In genomic region chr4:172105918-172106317, GRCh38 we compare ENCODE assay signal across 29 cellular contexts.
"Had no signal": no experiment of that assay in that cellular context is flagged by ENCODE, and none has a peak within 500 bp of the region (broad histone marks: within the 10 kb centered on the region; RNA-seq: fewer than 3 reads in every experiment).

No MANE protein-coding gene starts in this region.

- H2AFZ ChIP-seq: parathyroid adenoma had no signal

- DNase-seq: naive thymus-derived CD8-positive, alpha-beta T cell; nephron progenitor cell; nucleus accumbens; ovary; posterior cingulate gyrus; psoas muscle; right cardiac atrium; right lobe of liver; sigmoid colon; spleen; stimulated activated CD4-positive, alpha-beta T cell treated with anti-CD3 and anti-CD28 coated beads, Interleukin-12 subunit alpha, Interleukin-12 subunit beta, amount 100 ng/mL, for 4 hours; stimulated activated CD4-positive, alpha-beta T cell treated with anti-CD3 and anti-CD28 coated beads, Interleukin-1b, Interleukin-23, amount 100 ng/mL, for 48 hours; stimulated activated CD4-positive, alpha-beta T cell treated with anti-CD3 and anti-CD28 coated beads, Interleukin-4, amount 100 ng/mL, for 1 hour; stimulated activated CD4-positive, alpha-beta T cell treated with anti-CD3 and anti-CD28 coated beads, Interleukin-4, amount 100 ng/mL, for 4 hours; stimulated activated CD8-positive, alpha-beta memory T cell treated with anti-CD3 and anti-CD28 coated beads, Interleukin-4, amount 100 ng/mL, for 48 hours; stimulated activated naive CD4-positive, alpha-beta T cell; stimulated activated naive CD8-positive, alpha-beta T cell treated with anti-CD3 and anti-CD28 coated beads, Interleukin-15, amount 100 ng/mL, for 72 hours; stimulated activated naive CD8-positive, alpha-beta T cell treated with anti-CD3 and anti-CD28 coated beads, Interleukin-15, Interleukin-2, amounts not matched to agents 100 U/mL and 50 U/mL, for 24 hours; substantia nigra; thyroid gland; trophoblast cell; upper lobe of left lung had no signal

- H3K79me2 ChIP-seq: parathyroid adenoma had no signal

- H3K4me2 ChIP-seq: smooth muscle cell had no signal

- H3K36me3 ChIP-seq: neutrophil, ovary, right lobe of liver, sigmoid colon, spleen, thoracic aorta, thyroid gland, tibial nerve, upper lobe of left lung, vagina had no signal

- H3K9me3 ChIP-seq: neutrophil, ovary, psoas muscle, right lobe of liver, sigmoid colon, thoracic aorta, thyroid gland, tibial nerve, upper lobe of left lung, vagina had no signal

- FAIRE-seq: urothelium cell line had no signal

- H3K27me3 ChIP-seq: neutrophil, ovary, right lobe of liver, sigmoid colon, spleen, thyroid gland, tibial nerve, upper lobe of left lung, vagina had no signal

- H3K4me3 ChIP-seq: ovary, psoas muscle, right lobe of liver, sigmoid colon, smooth muscle cell, spleen, thoracic aorta, thyroid gland, tibial nerve, upper lobe of left lung, vagina had no signal

- H3K27ac ChIP-seq: neutrophil, ovary, parathyroid adenoma, psoas muscle, right lobe of liver, sigmoid colon, spleen, thoracic aorta, thyroid gland, tibial nerve, upper lobe of left lung, vagina had no signal

- H3K4me1 ChIP-seq: parathyroid adenoma, psoas muscle, right lobe of liver, sigmoid colon, spleen, thyroid gland, tibial nerve, upper lobe of left lung, vagina had no signal
